ENCODE assay signal across 8 cellular contexts in the genomic region with DNA sequence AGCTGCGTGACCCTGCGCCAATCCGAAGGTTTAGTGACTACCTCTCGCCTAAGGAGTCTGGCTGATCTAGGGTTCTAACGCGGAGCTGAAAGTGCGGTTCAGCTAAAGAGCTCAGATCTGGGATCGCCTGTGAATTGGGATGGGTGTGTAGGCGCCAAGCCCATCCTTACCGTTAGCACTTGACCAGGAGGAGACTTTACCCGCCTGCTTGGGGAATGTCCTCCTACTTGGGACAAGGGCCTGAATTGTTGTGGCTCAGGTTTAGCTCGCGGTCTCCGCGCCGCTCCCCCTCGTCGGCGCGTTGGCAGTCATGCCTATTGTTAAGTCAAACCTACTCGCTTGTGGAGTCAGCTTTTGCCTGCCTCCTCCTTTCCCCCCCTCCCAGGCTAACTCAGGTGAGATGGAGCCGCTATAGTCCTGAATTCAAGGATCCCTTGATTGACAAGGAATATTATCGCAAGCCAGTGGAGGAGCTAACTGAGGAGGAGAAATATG. TPM values are rescaled to one million over a fixed set of nuclear protein-coding genes. Genes with fewer than 3 reads are reported as not detected.
DNase-seq lines count a peak whose midpoint lies in the region; ATAC-seq and TF ChIP-seq lines count a peak whose summit lies in the region.

No MANE protein-coding gene starts in this region.

- H3K27ac ChIP-seq in PC-3 (ENCODE audit: low read length) (peak overlapping the region; percentile 88), endodermal cell (ENCODE audit: low read depth, low read length) (peak overlapping the region; percentile 99), neuronal stem cell (replicated peaks; ENCODE audit: low read length) (peak overlapping the region; percentile 66)

- H3K79me2 ChIP-seq in PC-3 (ENCODE audit: low read length) = peaks cover 63% of the 10 kb centered on the region

- peaks cover 29% of the 10 kb centered on the region for H3K36me3 Mint-ChIP-seq in T-helper 2 cell treated with Interferon-gamma antibody and Interleukin-4, amounts not matched to agents 5 μg/mL and 100 μg/mL, for 36 hours (ENCODE audit: low read depth)
- H3K36me3 Mint-ChIP-seq in endodermal cell (ENCODE audit: low read depth) = peaks cover 33% of the 10 kb centered on the region

- H3K4ac ChIP-seq in neuronal stem cell (ENCODE audit: low read length) = no peak overlapping the region

- 1% methylated on average over 20 to 23 of the region's 23 CpGs for WGBS in endodermal cell (ENCODE audit: insufficient coverage in 1 of 2, insufficient read length in 1 of 2), 2 experiments
- no CpG with 5 or more reads among the region's 23 CpGs for WGBS in neuronal stem cell (ENCODE audit: extremely low coverage in 2 of 2, insufficient read length in 2 of 2, insufficient replicate concordance in 1 of 2), 2 donors

- H3K4me3 ChIP-seq in PC-3 (ENCODE audit: low read length) (peak overlapping the region; percentile 96), endodermal cell (ENCODE audit: low read length) (peak overlapping the region; percentile 90), neuronal stem cell (ENCODE audit: low read length in 2 of 2) (peak overlapping the region; percentile 95 to 97)

- no peak overlapping the region for H4K91ac ChIP-seq in neuronal stem cell (ENCODE audit: low read depth, low read length, poor library complexity)

- peak overlapping the region; percentile 98 for H3K23ac ChIP-seq in neuronal stem cell (ENCODE audit: low read depth, low read length, poor library complexity)

- CTCF ChIA-PET in PC-3 (lab: Charles Lee) = interaction anchor here (1.1 to 4.4 kb wide), 3 partner anchors 8 to 27 kb away, joined by 3 to 27 read pairs (median 3); partner anchors contain the start of genes MIF4GD and SLC25A19

- H4K8ac ChIP-seq in neuronal stem cell (ENCODE audit: low read depth, low read length) = no peak overlapping the region

- TF ChIP-seq CTCF in PC-3 (conservative IDR thresholded peaks at IDR 0.05; ENCODE audit: low read depth, low read length) (no peak), endodermal cell (conservative IDR thresholded peaks at IDR 0.05) (no peak)

- peaks cover 21% of the 10 kb centered on the region for H3K4me1 ChIP-seq in PC-3 (ENCODE audit: insufficient read depth, low read length)
- H3K4me1 ChIP-seq in endodermal cell (ENCODE audit: control insufficient read depth, insufficient read depth, low read length) = peaks cover 7% of the 10 kb centered on the region
- peaks cover 7 to 12% of the 10 kb centered on the region in 2 donors for H3K4me1 ChIP-seq in neuronal stem cell (ENCODE audit: control insufficient read depth in 2 of 2, insufficient read depth in 1 of 2, low read depth in 1 of 2, low read length in 2 of 2)

- peaks cover 18% of the 10 kb centered on the region for H3K79me1 ChIP-seq in neuronal stem cell (ENCODE audit: low read depth, low read length)

- ATAC-seq in PC-3 = peak; percentile 36
- ATAC-seq in HG02840 (IDR thresholded peaks at IDR 0.05; ENCODE audit: low FRiP score, unreplicated experiment) = no peak
- no peak for ATAC-seq in GM21723 (IDR thresholded peaks at IDR 0.05; ENCODE audit: unreplicated experiment)

- H2BK5ac ChIP-seq in neuronal stem cell (ENCODE audit: low read length) = peak overlapping the region; percentile 95

- no peaks in the 10 kb centered on the region for H3K27me3 Mint-ChIP-seq in T-helper 2 cell treated with Interferon-gamma antibody and Interleukin-4, amounts not matched to agents 5 μg/mL and 100 μg/mL, for 36 hours (ENCODE audit: low read depth)
- H3K27me3 Mint-ChIP-seq in endodermal cell (ENCODE audit: insufficient read depth) = no peaks in the 10 kb centered on the region

- H3K9me3 Mint-ChIP-seq in T-helper 2 cell treated with Interferon-gamma antibody and Interleukin-4, amounts not matched to agents 5 μg/mL and 100 μg/mL, for 36 hours = no peaks in the 10 kb centered on the region
- H3K9me3 Mint-ChIP-seq in endodermal cell = no peaks in the 10 kb centered on the region

- no peaks in the 10 kb centered on the region for H3F3A ChIP-seq in PC-3 (ENCODE audit: low read length, unreplicated experiment)

- POLR2A ChIA-PET in PC-3 (lab: Charles Lee; ENCODE audit: unreplicated experiment) = interaction anchor here (0.6 to 2.3 kb wide), 4 partner anchors 9 to 27 kb away, joined by 3 to 25 read pairs (median 4); partner anchors contain the start of genes MIF4GD and SLC25A19

- peak overlapping the region; percentile 64 for H2AK5ac ChIP-seq in neuronal stem cell (ENCODE audit: low read depth, low read length)

- DNase-seq in T-helper 2 cell treated with Interferon-gamma antibody and Interleukin-4, amounts not matched to agents 5 μg/mL and 100 μg/mL, for 36 hours (ENCODE audit: low spot score) = no peak
- DNase-seq in T-helper 2 cell (no peak), PC-3 (peak; percentile 30), endodermal cell (no peak), neuronal stem cell (ENCODE audit: low spot score) (no peak)
- DNase-seq in stimulated activated CD4-positive, alpha-beta T cell treated with anti-CD3 and anti-CD28 coated beads, Interleukin-2, amount 100 ng/mL, for 48 hours = no peak

- H3K9ac ChIP-seq in PC-3 (ENCODE audit: low read length) (peak overlapping the region; percentile 98), endodermal cell (ENCODE audit: extremely low read depth, low read length, poor library complexity, severe bottlenecking) (peak overlapping the region; percentile 93), neuronal stem cell (ENCODE audit: low read depth, low read length, poor library complexity) (peak overlapping the region; percentile 93)

- H3K4me2 ChIP-seq in PC-3 (ENCODE audit: low read length) = peak overlapping the region; percentile 95
- H3K4me2 ChIP-seq in neuronal stem cell (ENCODE audit: insufficient read depth, low read length, poor library complexity, severe bottlenecking) = peak overlapping the region; percentile 84

- H3K36me3 ChIP-seq in PC-3 (ENCODE audit: low read depth, low read length) = peaks cover 21% of the 10 kb centered on the region
- peaks cover 39% of the 10 kb centered on the region for H3K36me3 ChIP-seq in endodermal cell (ENCODE audit: control insufficient read depth, insufficient read depth, low read length)
- peaks cover 26 to 47% of the 10 kb centered on the region in 2 donors for H3K36me3 ChIP-seq in neuronal stem cell (replicated peaks in 1 of 2; ENCODE audit: control insufficient read depth in 2 of 2, insufficient read depth in 2 of 2, low read length in 2 of 2)

- peak overlapping the region; percentile 99 for H3K27ac Mint-ChIP-seq in T-helper 2 cell treated with Interferon-gamma antibody and Interleukin-4, amounts not matched to agents 5 μg/mL and 100 μg/mL, for 36 hours
- H3K27ac Mint-ChIP-seq in endodermal cell = peak overlapping the region; percentile 100

- no peak overlapping the region for H3K14ac ChIP-seq in neuronal stem cell (ENCODE audit: low read length)

- H3K18ac ChIP-seq in neuronal stem cell (ENCODE audit: low read length) = no peak overlapping the region

- peak overlapping the region; percentile 98 for H3K4me3 Mint-ChIP-seq in T-helper 2 cell treated with Interferon-gamma antibody and Interleukin-4, amounts not matched to agents 5 μg/mL and 100 μg/mL, for 36 hours
- peak overlapping the region; percentile 97 for H3K4me3 Mint-ChIP-seq in endodermal cell

- H3K9me3 ChIP-seq in PC-3 (ENCODE audit: low read length) = no peaks in the 10 kb centered on the region
- no peaks in the 10 kb centered on the region for H3K9me3 ChIP-seq in endodermal cell (ENCODE audit: control insufficient read depth, low read length)
- H3K9me3 ChIP-seq in neuronal stem cell (replicated peaks in 1 of 2; ENCODE audit: control insufficient read depth in 2 of 2, insufficient read depth in 1 of 2, low read depth in 1 of 2, low read length in 2 of 2) = no peaks in the 10 kb centered on the region

- H2BK15ac ChIP-seq in neuronal stem cell (ENCODE audit: low read length) = no peak overlapping the region

- H3K27me3 ChIP-seq in PC-3 (ENCODE audit: low read length) (no peaks in the 10 kb centered on the region), endodermal cell (ENCODE audit: control insufficient read depth, insufficient read depth, low read length, poor library complexity, severe bottlenecking) (no peaks in the 10 kb centered on the region), neuronal stem cell (ENCODE audit: control insufficient read depth in 3 of 3, insufficient read depth in 3 of 3, low read depth in 1 of 3, low read length in 3 of 3) (no peaks in the 10 kb centered on the region)

- no peak overlapping the region for H2BK12ac ChIP-seq in neuronal stem cell (ENCODE audit: low read length)

- no peak overlapping the region for H2BK120ac ChIP-seq in neuronal stem cell (ENCODE audit: low read depth, low read length)

- H4K20me1 ChIP-seq in PC-3 (ENCODE audit: low read length) = no peaks in the 10 kb centered on the region

- peaks cover 40% of the 10 kb centered on the region for H3K4me1 Mint-ChIP-seq in T-helper 2 cell treated with Interferon-gamma antibody and Interleukin-4, amounts not matched to agents 5 μg/mL and 100 μg/mL, for 36 hours (ENCODE audit: low read depth)
- peaks cover 31% of the 10 kb centered on the region for H3K4me1 Mint-ChIP-seq in endodermal cell

- no peaks in the 10 kb centered on the region for H3K9me2 ChIP-seq in PC-3 (replicated peaks; ENCODE audit: low read length)

- H2AFZ ChIP-seq in PC-3 (ENCODE audit: low read length) (peak overlapping the region; percentile 83), neuronal stem cell (ENCODE audit: low read length) (peak overlapping the region; percentile 94)

- intact Hi-C loops in PC-3 (cut with micrococcal nuclease) = no loop called here

- BruUV-seq in PC-3 (replicated peaks; lab: Mats Ljungman, UMichigan) = TSS peak; percentile 67

RNA-seq across cellular contexts. Expression of gene MRPS7, which starts 0.5 kb away (rescaled TPM):
- 112 and 144 TPM in 2 replicates for total RNA-seq in PC-3 (2014; rRNA removed)
- total RNA-seq in endodermal cell = 10 to 100 TPM; 81.0 to 82.5 TPM
- 93.0 TPM for polyA plus RNA-seq in endodermal cell (2013, experiment 1 of 2)
- 81.6 TPM for polyA plus RNA-seq in endodermal cell (2013, experiment 2 of 2)
- 45.9 TPM for polyA plus RNA-seq in neuronal stem cell (2013, experiment 1 of 2)
- 45.2 TPM for polyA plus RNA-seq in neuronal stem cell (2013, experiment 2 of 2)

RNA-seq across cellular contexts. Expression of gene GGA3, which starts 0.8 kb away (rescaled TPM):
- total RNA-seq in PC-3 (2014; rRNA removed) (38.8 and 40.1 TPM in 2 replicates), endodermal cell (10 to 100 TPM; 64.9 to 73.2 TPM)
- polyA plus RNA-seq in endodermal cell (2013, experiment 1 of 2) = 53.1 TPM
- 41.4 TPM for polyA plus RNA-seq in endodermal cell (2013, experiment 2 of 2)
- polyA plus RNA-seq in neuronal stem cell (2013, experiment 1 of 2) = 32.9 TPM
- 31.7 TPM for polyA plus RNA-seq in neuronal stem cell (2013, experiment 2 of 2)

RNA-seq across cellular contexts. Expression of gene MIF4GD, which starts 8.9 kb away (rescaled TPM):
- 30.8 and 42.3 TPM in 2 replicates for total RNA-seq in PC-3 (2014; rRNA removed)
- total RNA-seq in endodermal cell = 10 to 100 TPM; 17.9 to 28.6 TPM
- 22.2 TPM for polyA plus RNA-seq in endodermal cell (2013, experiment 1 of 2)
- 20.2 TPM for polyA plus RNA-seq in endodermal cell (2013, experiment 2 of 2)
- 31.0 TPM for polyA plus RNA-seq in neuronal stem cell (2013, experiment 1 of 2)
- polyA plus RNA-seq in neuronal stem cell (2013, experiment 2 of 2) = 31.4 TPM

RNA-seq across cellular contexts. Expression of gene SLC25A19, which starts 27.1 kb away (rescaled TPM):
- 75.0 and 76.9 TPM in 2 replicates for total RNA-seq in PC-3 (2014; rRNA removed)
- 10 to 100 TPM; 10.6 to 10.7 TPM for total RNA-seq in endodermal cell
- polyA plus RNA-seq in endodermal cell (2013, experiment 1 of 2) = 7.9 TPM
- polyA plus RNA-seq in endodermal cell (2013, experiment 2 of 2) = 6.2 TPM
- 9.2 TPM for polyA plus RNA-seq in neuronal stem cell (2013, experiment 1 of 2)
- 9.1 TPM for polyA plus RNA-seq in neuronal stem cell (2013, experiment 2 of 2)

RNA-seq across cellular contexts. Expression of gene NUP85, which starts 56.7 kb away (rescaled TPM):
- total RNA-seq in PC-3 (2014; rRNA removed) (91.5 and 95.6 TPM in 2 replicates), endodermal cell (100 to 1,000 TPM; 105 to 117 TPM)
- 61.6 TPM for polyA plus RNA-seq in endodermal cell (2013, experiment 1 of 2)
- polyA plus RNA-seq in endodermal cell (2013, experiment 2 of 2) = 57.0 TPM
- polyA plus RNA-seq in neuronal stem cell (2013, experiment 1 of 2) = 46.4 TPM
- 44.0 TPM for polyA plus RNA-seq in neuronal stem cell (2013, experiment 2 of 2)
